Comparison of ENCODE assay signal across 8 cellular contexts in the genomic region with DNA sequence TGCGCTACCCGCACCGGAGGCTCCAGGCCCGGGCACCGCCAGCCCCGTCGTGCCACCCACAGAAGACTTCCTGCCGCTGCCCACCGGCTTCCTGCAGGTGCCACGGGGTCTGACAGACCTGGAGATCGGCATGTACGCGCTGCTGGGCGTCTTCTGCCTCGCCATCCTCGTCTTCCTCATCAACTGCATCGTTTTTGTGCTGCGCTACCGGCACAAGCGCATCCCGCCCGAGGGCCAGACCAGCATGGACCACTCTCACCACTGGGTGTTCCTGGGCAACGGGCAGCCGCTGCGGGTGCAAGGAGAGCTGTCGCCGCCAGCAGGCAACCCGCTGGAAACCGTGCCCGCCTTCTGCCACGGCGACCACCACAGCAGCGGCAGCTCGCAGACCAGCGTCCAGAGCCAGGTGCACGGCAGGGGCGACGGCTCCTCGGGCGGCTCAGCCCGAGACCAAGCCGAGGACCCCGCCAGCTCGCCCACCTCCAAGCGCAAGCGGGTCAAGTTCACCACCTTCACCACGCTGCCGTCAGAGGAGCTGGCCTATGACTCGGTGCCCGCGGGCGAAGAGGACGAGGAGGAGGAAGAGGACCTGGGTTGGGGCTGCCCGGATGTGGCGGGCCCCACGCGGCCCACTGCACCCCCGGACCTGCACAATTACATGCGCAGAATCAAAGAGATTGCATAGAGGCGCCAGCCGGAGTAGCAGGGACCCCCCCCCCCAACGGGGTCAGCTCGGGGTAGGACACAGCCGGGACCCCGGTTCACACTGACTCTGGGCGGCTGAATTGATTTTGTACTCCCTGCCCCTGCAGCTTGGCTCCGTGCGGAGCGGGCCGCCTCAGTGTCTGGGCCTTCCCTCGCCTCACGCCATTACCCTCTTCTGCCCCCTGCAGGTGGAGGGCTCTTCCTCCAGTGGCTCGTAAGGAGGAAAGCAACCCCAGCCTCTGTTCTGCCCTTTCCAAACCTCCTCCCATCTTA. TPM values are rescaled to one million over a fixed set of nuclear protein-coding genes. Genes with fewer than 3 reads are reported as not detected.
DNase-seq lines count a peak whose midpoint lies in the region; ATAC-seq and TF ChIP-seq lines count a peak whose summit lies in the region.

No MANE protein-coding gene starts in this region.

- H3K27me3 ChIP-seq in HUES6 (ENCODE audit: control insufficient read depth, insufficient read depth, low read length) (peaks cover 93% of the 10 kb centered on the region), cardiac muscle cell (no peaks in the 10 kb centered on the region), upper lobe of left lung (peaks cover 0 to 12% (median 5%) of the 10 kb centered on the region in 4 donors)

- TF ChIP-seq CTCF in GM12875 (IDR thresholded peaks at IDR 0.05; ENCODE audit: borderline replicate concordance, insufficient read depth, low read depth, low read length) (peak; percentile 93), cardiac muscle cell (IDR thresholded peaks at IDR 0.05; ENCODE audit: low read depth, low read length) (peak; percentile 91), upper lobe of left lung (IDR thresholded peaks at IDR 0.05) (peak; percentile 61 to 86 (median 79))

- TF ChIP-seq EP300 in upper lobe of left lung (IDR thresholded peaks at IDR 0.05): no peak

- H3K4me3 ChIP-seq in GM12875 (ENCODE audit: low read depth, low read length): no peak overlapping the region
- H3K4me3 ChIP-seq in HUES6 (ENCODE audit: low read depth, low read length): peak overlapping the region; percentile 4; the same call in 1 of the 2 replicates
- H3K4me3 ChIP-seq in cardiac muscle cell: no peak overlapping the region
- peak overlapping the region in 3 of 4 donors; percentile 28 to 46 (median 44) for H3K4me3 ChIP-seq in upper lobe of left lung

- H3K4me1 ChIP-seq in HUES6 (ENCODE audit: control insufficient read depth, insufficient read depth, low read length) (peaks cover 4% of the 10 kb centered on the region; the same call in 1 of the 2 replicates), cardiac muscle cell (ENCODE audit: low read depth) (no peaks in the 10 kb centered on the region), upper lobe of left lung (peaks cover 7 to 13% (median 8%) of the 10 kb centered on the region in 4 donors)

- H3K9me3 ChIP-seq in HUES6 (ENCODE audit: control insufficient read depth, insufficient read depth, low read depth, low read length): no peaks in the 10 kb centered on the region
- no peaks in the 10 kb centered on the region for H3K9me3 ChIP-seq in cardiac muscle cell (ENCODE audit: low read depth)
- H3K9me3 ChIP-seq in upper lobe of left lung: no peaks in the 10 kb centered on the region

- DNase-seq in activated naive CD4-positive, alpha-beta T cell treated with anti-CD3 and anti-CD28 coated beads, Interleukin-2, amount 50 U/mL, for 72 hours (ENCODE audit: low spot score in 2 of 2): peak; percentile 77 to 88
- DNase-seq in cardiac muscle cell (ENCODE audit: low read depth in 1 of 2, low spot score in 1 of 2) (peak; percentile 81 to 86), pulmonary artery endothelial cell (ENCODE audit: low read depth, low spot score) (peak; percentile 24), upper lobe of left lung (peak; percentile 68 to 89)

- peak; percentile 97 for ATAC-seq in SK-N-SH treated with all-trans-retinoic acid at 6 μM for 48 hours
- ATAC-seq in activated naive CD4-positive, alpha-beta T cell treated with anti-CD3 and anti-CD28 coated beads, Interleukin-2, amount 50 U/mL, for 72 hours: peak; percentile 94 to 96
- ATAC-seq in upper lobe of left lung (ENCODE audit: low FRiP score in 2 of 2): peak; percentile 78 to 88
- ATAC-seq in GM21447 (IDR thresholded peaks at IDR 0.05; ENCODE audit: unreplicated experiment): no peak

- TF ChIP-seq POLR2A in upper lobe of left lung (IDR thresholded peaks at IDR 0.05): no peak

- H3K27ac ChIP-seq in HUES6 (ENCODE audit: low read depth, low read length) (no peak overlapping the region), cardiac muscle cell (no peak overlapping the region), upper lobe of left lung (no peak overlapping the region)

- peak overlapping the region in 1 of 2 donors; percentile 46 for H3K27ac Mint-ChIP-seq in activated naive CD4-positive, alpha-beta T cell treated with anti-CD3 and anti-CD28 coated beads, Interleukin-2, amount 50 U/mL, for 72 hours

- WGBS in upper lobe of left lung, 2 donors: 0 to 28% methylated on average over 5 to 21 of the region's 73 CpGs

- no peaks in the 10 kb centered on the region for H3K9me3 Mint-ChIP-seq in activated naive CD4-positive, alpha-beta T cell treated with anti-CD3 and anti-CD28 coated beads, Interleukin-2, amount 50 U/mL, for 72 hours

- H3K36me3 ChIP-seq in HUES6 (ENCODE audit: control insufficient read depth, insufficient read depth, low read length): no peaks in the 10 kb centered on the region
- H3K36me3 ChIP-seq in cardiac muscle cell: no peaks in the 10 kb centered on the region
- no peaks in the 10 kb centered on the region for H3K36me3 ChIP-seq in upper lobe of left lung

- no peaks in the 10 kb centered on the region for H3K36me3 Mint-ChIP-seq in activated naive CD4-positive, alpha-beta T cell treated with anti-CD3 and anti-CD28 coated beads, Interleukin-2, amount 50 U/mL, for 72 hours

- no peak overlapping the region for H3K9ac ChIP-seq in HUES6 (ENCODE audit: low read length)

TF ChIP-seq in SK-N-SH treated with all-trans-retinoic acid at 6 μM for 48 hours, 23 proteins besides CTCF, POLR2A, EP300 and RAD21:
- TF ChIP-seq ZNF8 (CRISPR knock-in tag; IDR thresholded peaks at IDR 0.05): no peak
- TF ChIP-seq ZFP3 (CRISPR knock-in tag; IDR thresholded peaks at IDR 0.05): no peak
- TF ChIP-seq BACH2 (CRISPR knock-in tag; IDR thresholded peaks at IDR 0.05; ENCODE audit: borderline replicate concordance): no peak
- TF ChIP-seq SNAI2 (CRISPR knock-in tag; IDR thresholded peaks at IDR 0.05): no peak
- no peak for TF ChIP-seq ZC3H10 (CRISPR knock-in tag; IDR thresholded peaks at IDR 0.05)
- TF ChIP-seq GLIS3 (CRISPR knock-in tag; IDR thresholded peaks at IDR 0.05): no peak
- TF ChIP-seq ZNF70 (CRISPR knock-in tag; IDR thresholded peaks at IDR 0.05): no peak
- TF ChIP-seq ARNTL (CRISPR knock-in tag; IDR thresholded peaks at IDR 0.05; ENCODE audit: borderline replicate concordance, low read depth): no peak
- no peak for TF ChIP-seq TCF4 (CRISPR knock-in tag; IDR thresholded peaks at IDR 0.05; ENCODE audit: borderline replicate concordance)
- no peak for TF ChIP-seq CREB5 (CRISPR knock-in tag; IDR thresholded peaks at IDR 0.05; ENCODE audit: low read depth)
- TF ChIP-seq RARB (CRISPR knock-in tag; IDR thresholded peaks at IDR 0.05): no peak
- TF ChIP-seq, protein P1, sequence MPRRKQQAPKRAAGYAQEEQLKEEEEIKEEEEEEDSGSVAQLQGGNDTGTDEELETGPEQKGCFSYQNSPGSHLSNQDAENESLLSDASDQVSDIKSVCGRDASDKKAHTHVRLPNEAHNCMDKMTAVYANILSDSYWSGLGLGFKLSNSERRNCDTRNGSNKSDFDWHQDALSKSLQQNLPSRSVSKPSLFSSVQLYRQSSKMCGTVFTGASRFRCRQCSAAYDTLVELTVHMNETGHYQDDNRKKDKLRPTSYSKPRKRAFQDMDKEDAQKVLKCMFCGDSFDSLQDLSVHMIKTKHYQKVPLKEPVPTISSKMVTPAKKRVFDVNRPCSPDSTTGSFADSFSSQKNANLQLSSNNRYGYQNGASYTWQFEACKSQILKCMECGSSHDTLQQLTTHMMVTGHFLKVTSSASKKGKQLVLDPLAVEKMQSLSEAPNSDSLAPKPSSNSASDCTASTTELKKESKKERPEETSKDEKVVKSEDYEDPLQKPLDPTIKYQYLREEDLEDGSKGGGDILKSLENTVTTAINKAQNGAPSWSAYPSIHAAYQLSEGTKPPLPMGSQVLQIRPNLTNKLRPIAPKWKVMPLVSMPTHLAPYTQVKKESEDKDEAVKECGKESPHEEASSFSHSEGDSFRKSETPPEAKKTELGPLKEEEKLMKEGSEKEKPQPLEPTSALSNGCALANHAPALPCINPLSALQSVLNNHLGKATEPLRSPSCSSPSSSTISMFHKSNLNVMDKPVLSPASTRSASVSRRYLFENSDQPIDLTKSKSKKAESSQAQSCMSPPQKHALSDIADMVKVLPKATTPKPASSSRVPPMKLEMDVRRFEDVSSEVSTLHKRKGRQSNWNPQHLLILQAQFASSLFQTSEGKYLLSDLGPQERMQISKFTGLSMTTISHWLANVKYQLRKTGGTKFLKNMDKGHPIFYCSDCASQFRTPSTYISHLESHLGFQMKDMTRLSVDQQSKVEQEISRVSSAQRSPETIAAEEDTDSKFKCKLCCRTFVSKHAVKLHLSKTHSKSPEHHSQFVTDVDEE (CRISPR knock-in tag; IDR thresholded peaks at IDR 0.05): no peak
TF ChIP-seq in SK-N-SH treated with all-trans-retinoic acid at 6 μM for 48 hours: peak in this region for 0.

RNA-seq across cellular contexts. Expression of gene TMEM132E, which starts 58.5 kb away (rescaled TPM):
- total RNA-seq in activated naive CD4-positive, alpha-beta T cell treated with anti-CD3 and anti-CD28 coated beads, Interleukin-2, amount 50 U/mL, for 72 hours: not detected
- total RNA-seq in cardiac muscle cell (0.18 and 0.46 TPM in 2 replicates), pulmonary artery endothelial cell (not detected in 2 replicates), upper lobe of left lung (under 1 TPM in 2 of 6 donors, not detected in 4; 0.06 to 0.17 TPM)
- polyA plus RNA-seq in cardiac muscle cell: 0.16 TPM in 1 of 2 replicates, not detected in the other

Comparison
In these comparisons a context has a peak if more than half of its experiments do, and no peak if none do; other contexts are left out.
1. H3K4me3 ChIP-seq: peak in HUES6 (single experiment) and upper lobe of left lung (3 of 4); none in GM12875 (single experiment) and cardiac muscle cell (single experiment).
2. DNase-seq: peak in every context shown above with its lines; median percentile 84 in cardiac muscle cell; 82 in activated naive CD4-positive, alpha-beta T cell treated with anti-CD3 and anti-CD28 coated beads, Interleukin-2, amount 50 U/mL, for 72 hours; 78 in upper lobe of left lung; 24 in pulmonary artery endothelial cell.
3. Peak in every context shown above with its lines, with median percentiles within 50 percentile points of each other: CTCF ChIP-seq.